Comparison of ENCODE assay signal across 1 cellular context in genomic region chr15:99104788-99105515, GRCh38.
TF ChIP-seq lines count a peak whose summit lies in the region.

TSS of gene SYNM (plus strand) at chr15:99105080. CDS start at chr15:99105200, 120 bp downstream.

TF ChIP-seq in WTC11, 78 proteins besides CTCF, POLR2A, EP300 and RAD21 (continued from another document and continues in another):
- TF ChIP-seq FOXP4 (CRISPR knock-in tag; IDR thresholded peaks at IDR 0.05), result peak; percentile 42
- TF ChIP-seq FOXJ3 (CRISPR knock-in tag; IDR thresholded peaks at IDR 0.05; ENCODE audit: borderline replicate concordance), result no peak
- TF ChIP-seq ZBTB21 (CRISPR knock-in tag; IDR thresholded peaks at IDR 0.05; ENCODE audit: borderline replicate concordance), result 0 out of 2 replicates have a peak, but pooled peaks have one; percentile 30
- no peak for TF ChIP-seq HMGA2 (CRISPR knock-in tag; IDR thresholded peaks at IDR 0.05)
- 0 out of 2 replicates have a peak, but pooled peaks have one; percentile 33 for TF ChIP-seq AFF4 (CRISPR knock-in tag; IDR thresholded peaks at IDR 0.05; ENCODE audit: borderline replicate concordance)
- peak; percentile 76 for TF ChIP-seq NFYB (CRISPR knock-in tag; conservative IDR thresholded peaks at IDR 0.05; ENCODE audit: low read depth)
- no peak for TF ChIP-seq SMAD3 (CRISPR knock-in tag; IDR thresholded peaks at IDR 0.05; ENCODE audit: borderline replicate concordance)
- TF ChIP-seq, protein P1, sequence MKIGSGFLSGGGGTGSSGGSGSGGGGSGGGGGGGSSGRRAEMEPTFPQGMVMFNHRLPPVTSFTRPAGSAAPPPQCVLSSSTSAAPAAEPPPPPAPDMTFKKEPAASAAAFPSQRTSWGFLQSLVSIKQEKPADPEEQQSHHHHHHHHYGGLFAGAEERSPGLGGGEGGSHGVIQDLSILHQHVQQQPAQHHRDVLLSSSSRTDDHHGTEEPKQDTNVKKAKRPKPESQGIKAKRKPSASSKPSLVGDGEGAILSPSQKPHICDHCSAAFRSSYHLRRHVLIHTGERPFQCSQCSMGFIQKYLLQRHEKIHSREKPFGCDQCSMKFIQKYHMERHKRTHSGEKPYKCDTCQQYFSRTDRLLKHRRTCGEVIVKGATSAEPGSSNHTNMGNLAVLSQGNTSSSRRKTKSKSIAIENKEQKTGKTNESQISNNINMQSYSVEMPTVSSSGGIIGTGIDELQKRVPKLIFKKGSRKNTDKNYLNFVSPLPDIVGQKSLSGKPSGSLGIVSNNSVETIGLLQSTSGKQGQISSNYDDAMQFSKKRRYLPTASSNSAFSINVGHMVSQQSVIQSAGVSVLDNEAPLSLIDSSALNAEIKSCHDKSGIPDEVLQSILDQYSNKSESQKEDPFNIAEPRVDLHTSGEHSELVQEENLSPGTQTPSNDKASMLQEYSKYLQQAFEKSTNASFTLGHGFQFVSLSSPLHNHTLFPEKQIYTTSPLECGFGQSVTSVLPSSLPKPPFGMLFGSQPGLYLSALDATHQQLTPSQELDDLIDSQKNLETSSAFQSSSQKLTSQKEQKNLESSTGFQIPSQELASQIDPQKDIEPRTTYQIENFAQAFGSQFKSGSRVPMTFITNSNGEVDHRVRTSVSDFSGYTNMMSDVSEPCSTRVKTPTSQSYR (CRISPR knock-in tag; IDR thresholded peaks at IDR 0.05), result no peak
- no peak; the same call in 1 of the 2 replicates for TF ChIP-seq IRF1 (CRISPR knock-in tag; IDR thresholded peaks at IDR 0.05)
- peak; percentile 71 for TF ChIP-seq GABPB1 (CRISPR knock-in tag; IDR thresholded peaks at IDR 0.05)
- peak; percentile 90 for TF ChIP-seq SP1 (CRISPR knock-in tag; conservative IDR thresholded peaks at IDR 0.05)
- no peak for TF ChIP-seq NR3C1 (CRISPR knock-in tag; conservative IDR thresholded peaks at IDR 0.05; ENCODE audit: low read depth)
- TF ChIP-seq E2F4 (CRISPR knock-in tag; IDR thresholded peaks at IDR 0.05; ENCODE audit: borderline replicate concordance, low read depth), result 0 out of 2 replicates have a peak, but pooled peaks have one; percentile 9
- TF ChIP-seq, protein P2, sequence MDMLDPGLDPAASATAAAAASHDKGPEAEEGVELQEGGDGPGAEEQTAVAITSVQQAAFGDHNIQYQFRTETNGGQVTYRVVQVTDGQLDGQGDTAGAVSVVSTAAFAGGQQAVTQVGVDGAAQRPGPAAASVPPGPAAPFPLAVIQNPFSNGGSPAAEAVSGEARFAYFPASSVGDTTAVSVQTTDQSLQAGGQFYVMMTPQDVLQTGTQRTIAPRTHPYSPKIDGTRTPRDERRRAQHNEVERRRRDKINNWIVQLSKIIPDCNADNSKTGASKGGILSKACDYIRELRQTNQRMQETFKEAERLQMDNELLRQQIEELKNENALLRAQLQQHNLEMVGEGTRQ (CRISPR knock-in tag; IDR thresholded peaks at IDR 0.05), result no peak
- 0 out of 2 replicates have a peak, but pooled peaks have one; percentile 68 for TF ChIP-seq PREB (CRISPR knock-in tag; IDR thresholded peaks at IDR 0.05; ENCODE audit: borderline replicate concordance)
- TF ChIP-seq ZNF219 (CRISPR knock-in tag; IDR thresholded peaks at IDR 0.05; ENCODE audit: borderline replicate concordance), result no peak
- 0 out of 2 replicates have a peak, but pooled peaks have one; percentile 59 for TF ChIP-seq NFE2L1 (CRISPR knock-in tag; IDR thresholded peaks at IDR 0.05)
- peak; percentile 68; the same call in 1 of the 2 replicates for TF ChIP-seq RELA (CRISPR knock-in tag; IDR thresholded peaks at IDR 0.05; ENCODE audit: borderline replicate concordance)
- 0 out of 2 replicates have a peak, but pooled peaks have one; percentile 35 for TF ChIP-seq ZNF138 (CRISPR knock-in tag; conservative IDR thresholded peaks at IDR 0.05)
- TF ChIP-seq, protein P3, sequence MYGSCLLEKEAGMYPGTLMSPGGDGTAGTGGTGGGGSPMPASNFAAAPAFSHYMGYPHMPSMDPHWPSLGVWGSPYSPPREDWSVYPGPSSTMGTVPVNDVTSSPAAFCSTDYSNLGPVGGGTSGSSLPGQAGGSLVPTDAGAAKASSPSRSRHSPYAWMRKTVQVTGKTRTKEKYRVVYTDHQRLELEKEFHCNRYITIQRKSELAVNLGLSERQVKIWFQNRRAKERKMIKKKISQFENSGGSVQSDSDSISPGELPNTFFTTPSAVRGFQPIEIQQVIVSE (CRISPR knock-in tag; IDR thresholded peaks at IDR 0.05; ENCODE audit: borderline replicate concordance), result no peak
- TF ChIP-seq ZNF512 (CRISPR knock-in tag; IDR thresholded peaks at IDR 0.05; ENCODE audit: borderline replicate concordance), result no peak
- TF ChIP-seq, protein P4, sequence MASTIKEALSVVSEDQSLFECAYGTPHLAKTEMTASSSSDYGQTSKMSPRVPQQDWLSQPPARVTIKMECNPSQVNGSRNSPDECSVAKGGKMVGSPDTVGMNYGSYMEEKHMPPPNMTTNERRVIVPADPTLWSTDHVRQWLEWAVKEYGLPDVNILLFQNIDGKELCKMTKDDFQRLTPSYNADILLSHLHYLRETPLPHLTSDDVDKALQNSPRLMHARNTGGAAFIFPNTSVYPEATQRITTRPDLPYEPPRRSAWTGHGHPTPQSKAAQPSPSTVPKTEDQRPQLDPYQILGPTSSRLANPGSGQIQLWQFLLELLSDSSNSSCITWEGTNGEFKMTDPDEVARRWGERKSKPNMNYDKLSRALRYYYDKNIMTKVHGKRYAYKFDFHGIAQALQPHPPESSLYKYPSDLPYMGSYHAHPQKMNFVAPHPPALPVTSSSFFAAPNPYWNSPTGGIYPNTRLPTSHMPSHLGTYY (CRISPR knock-in tag; IDR thresholded peaks at IDR 0.05), result no peak
- no peak for TF ChIP-seq ATF6 (CRISPR knock-in tag; IDR thresholded peaks at IDR 0.05)
- no peak for TF ChIP-seq E2F1 (CRISPR knock-in tag; IDR thresholded peaks at IDR 0.05)
- TF ChIP-seq MXD4 (CRISPR knock-in tag; IDR thresholded peaks at IDR 0.05; ENCODE audit: borderline replicate concordance), result no peak
- TF ChIP-seq FOXP1 (CRISPR knock-in tag; IDR thresholded peaks at IDR 0.05; ENCODE audit: borderline replicate concordance), result no peak
- TF ChIP-seq PRRX2 (CRISPR knock-in tag; IDR thresholded peaks at IDR 0.05), result no peak
- TF ChIP-seq, protein P5, sequence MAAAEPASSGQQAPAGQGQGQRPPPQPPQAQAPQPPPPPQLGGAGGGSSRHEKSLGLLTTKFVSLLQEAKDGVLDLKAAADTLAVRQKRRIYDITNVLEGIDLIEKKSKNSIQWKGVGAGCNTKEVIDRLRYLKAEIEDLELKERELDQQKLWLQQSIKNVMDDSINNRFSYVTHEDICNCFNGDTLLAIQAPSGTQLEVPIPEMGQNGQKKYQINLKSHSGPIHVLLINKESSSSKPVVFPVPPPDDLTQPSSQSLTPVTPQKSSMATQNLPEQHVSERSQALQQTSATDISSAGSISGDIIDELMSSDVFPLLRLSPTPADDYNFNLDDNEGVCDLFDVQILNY (CRISPR knock-in tag; IDR thresholded peaks at IDR 0.05), result peak; percentile 52
- no peak for TF ChIP-seq ZNF263 (CRISPR knock-in tag; IDR thresholded peaks at IDR 0.05; ENCODE audit: low read depth)
- no peak for TF ChIP-seq EMX1 (CRISPR knock-in tag; IDR thresholded peaks at IDR 0.05)
- TF ChIP-seq NR2C2 (CRISPR knock-in tag; IDR thresholded peaks at IDR 0.05), result no peak
- TF ChIP-seq ZNF671 (CRISPR knock-in tag; IDR thresholded peaks at IDR 0.05), result no peak
- TF ChIP-seq CBFB (CRISPR knock-in tag; IDR thresholded peaks at IDR 0.05; ENCODE audit: low read depth), result no peak; the same call in 1 of the 2 replicates
- TF ChIP-seq, protein P6, sequence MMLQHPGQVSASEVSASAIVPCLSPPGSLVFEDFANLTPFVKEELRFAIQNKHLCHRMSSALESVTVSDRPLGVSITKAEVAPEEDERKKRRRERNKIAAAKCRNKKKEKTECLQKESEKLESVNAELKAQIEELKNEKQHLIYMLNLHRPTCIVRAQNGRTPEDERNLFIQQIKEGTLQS (CRISPR knock-in tag; conservative IDR thresholded peaks at IDR 0.05), result no peak
